ENCODE assay signal across 8 cellular contexts in genomic region chr1:145965119-145965744, GRCh38. TPM values are rescaled to one million over a fixed set of nuclear protein-coding genes. Genes with fewer than 3 reads are reported as not detected.
A peak's percentile ranks its signal among the peaks of the same experiment; 100 is the strongest.
DNase-seq lines count a peak whose midpoint lies in the region; ATAC-seq, FAIRE-seq and TF ChIP-seq lines count a peak whose summit lies in the region.

No MANE protein-coding gene starts in this region.

- H3K4me3 Mint-ChIP-seq in CD4-positive, alpha-beta T cell: peak overlapping the region; percentile 94

- BruUV-seq in PC-3 (replicated peaks; lab: Mats Ljungman, UMichigan) (no TSS peak), endothelial cell of umbilical vein (replicated peaks; lab: Mats Ljungman, UMichigan) (no TSS peak)

- no peak for TF ChIP-seq CTCF in CD4-positive, alpha-beta T cell (IDR thresholded peaks at IDR 0.05)
- TF ChIP-seq CTCF in PC-3 (conservative IDR thresholded peaks at IDR 0.05; ENCODE audit: low read depth, low read length): no peak
- no peak for TF ChIP-seq CTCF in endothelial cell of umbilical vein (IDR thresholded peaks at IDR 0.05; ENCODE audit: extremely low read depth in 1 of 2, insufficient read depth in 1 of 2, low read depth in 1 of 2, low read length in 2 of 2)
- no peak for TF ChIP-seq CTCF in neutrophil (IDR thresholded peaks at IDR 0.05)

- FAIRE-seq in endothelial cell of umbilical vein (lab: Jason Lieb, UNC): peak; percentile 50

- no peaks in the 10 kb centered on the region for H3K9me3 ChIP-seq in CD4-positive, alpha-beta T cell (ENCODE audit: control insufficient read depth, low read length)
- H3K9me3 ChIP-seq in PC-3 (ENCODE audit: low read length) (no peaks in the 10 kb centered on the region), endothelial cell of umbilical vein (replicated peaks; ENCODE audit: control insufficient read depth, insufficient read depth, low read length) (no peaks in the 10 kb centered on the region), neutrophil (no peaks in the 10 kb centered on the region)

- no peaks in the 10 kb centered on the region for H3K9me1 ChIP-seq in endothelial cell of umbilical vein (replicated peaks; ENCODE audit: control insufficient read depth, extremely low read depth, insufficient read depth, low read length)

- H3K79me2 ChIP-seq in PC-3 (ENCODE audit: low read length) (no peaks in the 10 kb centered on the region), endothelial cell of umbilical vein (ENCODE audit: control insufficient read depth, insufficient read depth, low read length) (no peaks in the 10 kb centered on the region)

- peak overlapping the region; percentile 58 for H3K27ac ChIP-seq in CD4-positive, alpha-beta T cell (ENCODE audit: low read depth, low read length)
- no peak overlapping the region for H3K27ac ChIP-seq in PC-3 (ENCODE audit: low read length)
- H3K27ac ChIP-seq in endothelial cell of umbilical vein (ENCODE audit: insufficient read depth, low read depth, low read length): no peak overlapping the region
- peak overlapping the region; percentile 65 for H3K27ac ChIP-seq in neutrophil

- no peaks in the 10 kb centered on the region for H3K9me3 Mint-ChIP-seq in CD4-positive, alpha-beta T cell

- H3K27me3 Mint-ChIP-seq in CD4-positive, alpha-beta T cell: no peaks in the 10 kb centered on the region

- H2AFZ ChIP-seq in PC-3 (ENCODE audit: low read length) (peak overlapping the region; percentile 87), endothelial cell of umbilical vein (ENCODE audit: low read depth, low read length) (peak overlapping the region; percentile 81)

- DNase-seq in CD4-positive, alpha-beta T cell: no peak
- DNase-seq in PC-3: peak; percentile 19
- DNase-seq in endothelial cell of umbilical vein (ENCODE audit: low read depth, low spot score): no peak
- DNase-seq in stimulated activated CD4-positive, alpha-beta T cell treated with anti-CD3 and anti-CD28 coated beads, Interleukin-12 subunit alpha, Interleukin-12 subunit beta, amount 100 ng/mL, for 4 hours: no peak
- DNase-seq in DMS153 treated with DMSO at 0.1 percent for 48 hours (lab: John Stamatoyannopoulos, UW; ENCODE audit: unreplicated experiment): no peak
- no peak for DNase-seq in RPMI8226

- H3F3A ChIP-seq in PC-3 (ENCODE audit: low read length, unreplicated experiment): no peaks in the 10 kb centered on the region

- ATAC-seq in CD4-positive, alpha-beta T cell (ENCODE audit: poor library complexity): no peak
- ATAC-seq in PC-3 (no peak), HG03159 (IDR thresholded peaks at IDR 0.05; ENCODE audit: unreplicated experiment) (no peak)

- H4K20me1 ChIP-seq in PC-3 (ENCODE audit: low read length) (no peaks in the 10 kb centered on the region), endothelial cell of umbilical vein (replicated peaks; ENCODE audit: control insufficient read depth, extremely low read depth, insufficient read depth, low read length) (no peaks in the 10 kb centered on the region)

- POLR2A ChIA-PET in CD4-positive, alpha-beta T cell (lab: Charles Lee): interaction anchor here (0.6 to 6.2 kb wide), 20 partner anchors 9 to 120 kb away, joined by 3 to 154 read pairs (median 9); partner anchors contain the start of genes LIX1L, NUDT17, PEX11B and PIAS3
- POLR2A ChIA-PET in PC-3 (lab: Charles Lee; ENCODE audit: unreplicated experiment): interaction anchor here (0.5 to 1.0 kb wide), 3 partner anchors 15 to 42 kb away, joined by 3 to 9 read pairs (median 4); partner anchors contain the start of gene RBM8A
- POLR2A ChIA-PET in endothelial cell of umbilical vein (lab: Charles Lee): interaction anchor here (0.6 to 1.8 kb wide), 6 partner anchors 11 to 106 kb away, joined by 3 to 10 read pairs (median 4); partner anchors contain the start of gene PIAS3

- peaks cover 48% of the 10 kb centered on the region for H3K4me1 Mint-ChIP-seq in CD4-positive, alpha-beta T cell (ENCODE audit: low read depth)

- CTCF ChIA-PET in CD4-positive, alpha-beta T cell (lab: Charles Lee): interaction anchor here (1.8 to 5.4 kb wide), 3 partner anchors 14 to 42 kb away, joined by 14 to 40 read pairs (median 21); partner anchors contain the start of gene RBM8A
- CTCF ChIA-PET in PC-3 (lab: Charles Lee) (interaction anchor here (1.0 kb wide), 2 partner anchors 73 to 106 kb away, joined by 5 to 6 read pairs; partner anchors contain the start of gene PIAS3), endothelial cell of umbilical vein (lab: Charles Lee) (interaction anchor here (0.9 to 2.5 kb wide), 14 partner anchors 7 to 120 kb away, joined by 3 to 23 read pairs (median 7); partner anchors contain the start of genes LIX1L, NUDT17, PEX11B and PIAS3)

- H3K9ac ChIP-seq in PC-3 (ENCODE audit: low read length) (peak overlapping the region; percentile 56), endothelial cell of umbilical vein (replicated peaks; ENCODE audit: extremely low read depth, insufficient read depth, low read length) (peak overlapping the region; percentile 49)

- H3K27me3 ChIP-seq in CD4-positive, alpha-beta T cell (ENCODE audit: control insufficient read depth, insufficient read depth, low read length): no peaks in the 10 kb centered on the region
- H3K27me3 ChIP-seq in PC-3 (ENCODE audit: low read length) (no peaks in the 10 kb centered on the region), endothelial cell of umbilical vein (ENCODE audit: control insufficient read depth in 2 of 2, insufficient read depth in 2 of 2, low read length in 2 of 2) (no peaks in the 10 kb centered on the region), neutrophil (peaks cover 35% of the 10 kb centered on the region)

- TF ChIP-seq POLR2A in endothelial cell of umbilical vein (IDR thresholded peaks at IDR 0.05; ENCODE audit: low read depth, low read length): no peak

- H3K36me3 ChIP-seq in PC-3 (ENCODE audit: low read depth, low read length) (no peaks in the 10 kb centered on the region), endothelial cell of umbilical vein (ENCODE audit: control insufficient read depth in 2 of 2, extremely low read depth in 1 of 2, insufficient read depth in 2 of 2, low read length in 2 of 2) (no peaks in the 10 kb centered on the region), neutrophil (no peaks in the 10 kb centered on the region)

- H3K4me1 ChIP-seq in PC-3 (ENCODE audit: insufficient read depth, low read length) (peaks cover 35% of the 10 kb centered on the region), endothelial cell of umbilical vein (ENCODE audit: control insufficient read depth, extremely low read depth, insufficient read depth, low read length) (peaks cover 34% of the 10 kb centered on the region), neutrophil (ENCODE audit: control insufficient read depth in 1 of 2, insufficient read depth in 1 of 2, low read depth in 1 of 2, low read length in 1 of 2) (peaks cover 48 to 49% of the 10 kb centered on the region in 2 experiments)

- dilution Hi-C loops in endothelial cell of umbilical vein (cut with MboI; ENCODE audit: extremely low pct_ligation_motif_present, low sequenced_read_pairs): no loop called here

- H3K4me3 ChIP-seq in PC-3 (ENCODE audit: low read length) (peak overlapping the region; percentile 76), endothelial cell of umbilical vein (replicated peaks in 1 of 3; ENCODE audit: insufficient read depth in 1 of 3, low read depth in 1 of 3, low read length in 3 of 3) (peak overlapping the region; percentile 38 to 77 (median 60)), neutrophil (ENCODE audit: low read depth in 1 of 2, low read length in 1 of 2) (peak overlapping the region; percentile 67 to 80)

- peaks cover 15% of the 10 kb centered on the region for H3K36me3 Mint-ChIP-seq in CD4-positive, alpha-beta T cell (ENCODE audit: low read depth)

- intact Hi-C loops in CD4-positive, alpha-beta T cell (cut with DNase I, micrococcal nuclease): loop anchor here in 1 of 2 experiments (2.0 to 5.0 kb wide), 2 partner anchors 38 to 138 kb away; partner anchors contain the start of gene RBM8A
- intact Hi-C loops in PC-3 (cut with micrococcal nuclease) (no loop called here), endothelial cell of umbilical vein (cut with micrococcal nuclease) (no loop called here)

- H3K4me2 ChIP-seq in PC-3 (ENCODE audit: low read length): peak overlapping the region; percentile 91
- H3K4me2 ChIP-seq in endothelial cell of umbilical vein (ENCODE audit: insufficient read depth, low read length): peak overlapping the region; percentile 82

- peak overlapping the region; percentile 94 for H3K27ac Mint-ChIP-seq in CD4-positive, alpha-beta T cell

- no peaks in the 10 kb centered on the region for H3K9me2 ChIP-seq in PC-3 (replicated peaks; ENCODE audit: low read length)

RNA-seq across cellular contexts. Expression of gene POLR3GL, which starts 0.7 kb away (rescaled TPM):
- 10 to 100 TPM; 17.2 to 17.8 TPM for total RNA-seq in CD4-positive, alpha-beta T cell
- total RNA-seq in PC-3 (2014; rRNA removed) (3.7 and 8.4 TPM in 2 replicates), endothelial cell of umbilical vein (15.3 and 18.8 TPM in 2 replicates)
- polyA plus RNA-seq in endothelial cell of umbilical vein: 10.6 and 12.4 TPM in 2 replicates
- 17.6 and 19.4 TPM in 2 replicates for polyA plus RNA-seq in endothelial cell of umbilical vein (2011; cell fraction: cytosol; rRNA removed)
- polyA plus RNA-seq in endothelial cell of umbilical vein (2011; cell fraction: nucleus; rRNA removed): 7.8 and 9.3 TPM in 2 replicates
- polyA plus RNA-seq in endothelial cell of umbilical vein (2012): 26.8 and 28.7 TPM in 2 replicates
- polyA minus RNA-seq in endothelial cell of umbilical vein: 6.5 and 6.9 TPM in 2 replicates
- 2.2 TPM for polyA minus RNA-seq in endothelial cell of umbilical vein (2011; cell fraction: cytosol; rRNA and poly(A)+ RNA removed)
- polyA minus RNA-seq in endothelial cell of umbilical vein (2011; cell fraction: nucleus; rRNA and poly(A)+ RNA removed): 2.4 and 4.9 TPM in 2 replicates

RNA-seq across cellular contexts. Expression of gene ANKRD34A, which starts 0.9 kb away (rescaled TPM):
- total RNA-seq in CD4-positive, alpha-beta T cell: under 1 TPM; 0.42 to 0.47 TPM
- 0.29 and 2.8 TPM in 2 replicates for total RNA-seq in PC-3 (2014; rRNA removed)
- total RNA-seq in endothelial cell of umbilical vein: 0.24 and 0.60 TPM in 2 replicates
- polyA plus RNA-seq in endothelial cell of umbilical vein: 0.41 and 0.43 TPM in 2 replicates
- polyA plus RNA-seq in endothelial cell of umbilical vein (2011; cell fraction: cytosol; rRNA removed): 0.21 and 0.30 TPM in 2 replicates
- polyA plus RNA-seq in endothelial cell of umbilical vein (2011; cell fraction: nucleus; rRNA removed): 0.84 and 1.1 TPM in 2 replicates
- 0.28 and 0.38 TPM in 2 replicates for polyA plus RNA-seq in endothelial cell of umbilical vein (2012)
- 0.06 and 0.07 TPM in 2 replicates for polyA minus RNA-seq in endothelial cell of umbilical vein
- polyA minus RNA-seq in endothelial cell of umbilical vein (2011; cell fraction: cytosol; rRNA and poly(A)+ RNA removed): 0.61 TPM
- polyA minus RNA-seq in endothelial cell of umbilical vein (2011; cell fraction: nucleus; rRNA and poly(A)+ RNA removed): 0.29 and 0.58 TPM in 2 replicates

RNA-seq across cellular contexts. Expression of gene LIX1L, which starts 7.4 kb away (rescaled TPM):
- total RNA-seq in CD4-positive, alpha-beta T cell: 10 to 100 TPM; 21.4 to 21.5 TPM
- total RNA-seq in PC-3 (2014; rRNA removed) (12.5 and 13.6 TPM in 2 replicates), endothelial cell of umbilical vein (54.9 and 55.6 TPM in 2 replicates)
- polyA plus RNA-seq in endothelial cell of umbilical vein: 48.4 and 56.4 TPM in 2 replicates
- 50.1 and 53.0 TPM in 2 replicates for polyA plus RNA-seq in endothelial cell of umbilical vein (2011; cell fraction: cytosol; rRNA removed)
- polyA plus RNA-seq in endothelial cell of umbilical vein (2011; cell fraction: nucleus; rRNA removed): 19.2 and 23.4 TPM in 2 replicates
- polyA plus RNA-seq in endothelial cell of umbilical vein (2012): 17.1 and 20.3 TPM in 2 replicates
- 47.6 and 49.9 TPM in 2 replicates for polyA minus RNA-seq in endothelial cell of umbilical vein
- polyA minus RNA-seq in endothelial cell of umbilical vein (2011; cell fraction: cytosol; rRNA and poly(A)+ RNA removed): 21.5 TPM
- 10.5 and 13.3 TPM in 2 replicates for polyA minus RNA-seq in endothelial cell of umbilical vein (2011; cell fraction: nucleus; rRNA and poly(A)+ RNA removed)

RNA-seq across cellular contexts. Expression of gene TXNIP, which starts 31.1 kb away (rescaled TPM):
- total RNA-seq in CD4-positive, alpha-beta T cell: 1,000 to 10,000 TPM; 1,317 to 1,358 TPM
- total RNA-seq in PC-3 (2014; rRNA removed): 45.3 and 66.6 TPM in 2 replicates
- total RNA-seq in endothelial cell of umbilical vein: 7.6 and 9.1 TPM in 2 replicates
- polyA plus RNA-seq in endothelial cell of umbilical vein: 21.8 and 31.3 TPM in 2 replicates
- polyA plus RNA-seq in endothelial cell of umbilical vein (2011; cell fraction: cytosol; rRNA removed): 15.1 and 18.3 TPM in 2 replicates
- polyA plus RNA-seq in endothelial cell of umbilical vein (2011; cell fraction: nucleus; rRNA removed): 15.3 and 21.3 TPM in 2 replicates
- polyA plus RNA-seq in endothelial cell of umbilical vein (2012): 14.7 and 22.5 TPM in 2 replicates
- 53.0 and 74.0 TPM in 2 replicates for polyA minus RNA-seq in endothelial cell of umbilical vein
- 125 TPM for polyA minus RNA-seq in endothelial cell of umbilical vein (2011; cell fraction: cytosol; rRNA and poly(A)+ RNA removed)
- polyA minus RNA-seq in endothelial cell of umbilical vein (2011; cell fraction: nucleus; rRNA and poly(A)+ RNA removed): 15.0 and 23.3 TPM in 2 replicates

RNA-seq across cellular contexts. Expression of gene RBM8A, which starts 37.9 kb away (rescaled TPM):
- total RNA-seq in CD4-positive, alpha-beta T cell: 100 to 1,000 TPM; 126 to 134 TPM
- 459 and 482 TPM in 2 replicates for total RNA-seq in PC-3 (2014; rRNA removed)
- 194 and 200 TPM in 2 replicates for total RNA-seq in endothelial cell of umbilical vein
- polyA plus RNA-seq in endothelial cell of umbilical vein: 101 and 192 TPM in 2 replicates
- polyA plus RNA-seq in endothelial cell of umbilical vein (2011; cell fraction: cytosol; rRNA removed): 216 and 336 TPM in 2 replicates
- polyA plus RNA-seq in endothelial cell of umbilical vein (2011; cell fraction: nucleus; rRNA removed): 97.5 and 169 TPM in 2 replicates
- 204 and 291 TPM in 2 replicates for polyA plus RNA-seq in endothelial cell of umbilical vein (2012)
- 54.6 and 71.6 TPM in 2 replicates for polyA minus RNA-seq in endothelial cell of umbilical vein
- 52.4 TPM for polyA minus RNA-seq in endothelial cell of umbilical vein (2011; cell fraction: cytosol; rRNA and poly(A)+ RNA removed)
- polyA minus RNA-seq in endothelial cell of umbilical vein (2011; cell fraction: nucleus; rRNA and poly(A)+ RNA removed): 25.6 and 33.6 TPM in 2 replicates

Comparison
In these comparisons a context has a peak if more than half of its experiments do, and no peak if none do; other contexts are left out.
1. H3K27ac ChIP-seq: peak in CD4-positive, alpha-beta T cell (single experiment) and neutrophil (single experiment); none in PC-3 (single experiment) and endothelial cell of umbilical vein (single experiment).
2. Peak in every context shown above with its lines, with median percentiles within 50 percentile points of each other: H3K4me3 ChIP-seq.